In the genomic region with DNA sequence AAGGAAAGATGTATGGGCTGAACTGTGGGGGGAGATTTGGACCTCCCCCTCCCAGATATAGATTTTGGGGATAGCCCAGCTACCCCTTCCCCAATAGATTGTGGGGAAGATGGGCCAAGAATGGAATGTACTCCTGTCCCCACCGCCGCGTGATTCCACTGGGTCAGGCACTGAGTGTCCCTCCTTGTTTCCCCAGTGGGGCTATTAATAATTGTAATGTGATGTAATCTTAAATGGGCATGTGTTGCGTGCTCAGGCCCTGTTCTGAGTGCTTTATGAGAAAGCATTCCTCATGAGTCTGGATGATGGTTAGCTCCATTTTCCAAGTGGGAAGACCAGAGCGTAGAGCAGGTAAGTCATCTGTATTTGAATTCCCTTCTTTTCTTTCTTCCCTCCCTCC, we compare ENCODE assay signal across 6 cellular contexts. TPM values are rescaled to one million over a fixed set of nuclear protein-coding genes. Genes with fewer than 3 reads are reported as not detected.
DNase-seq lines count a peak whose midpoint lies in the region; TF ChIP-seq lines count a peak whose summit lies in the region.

No MANE protein-coding gene starts in this region.

- H3K27ac Mint-ChIP-seq in chondrocyte (ENCODE audit: unreplicated experiment) = peak overlapping the region; percentile 99

- no peaks in the 10 kb centered on the region for H3K9me3 ChIP-seq in osteoblast (ENCODE audit: low read depth, low read length)

- H3K4me3 ChIP-seq in HL-60 (replicated peaks; ENCODE audit: insufficient read depth, low read length) (peak overlapping the region; percentile 66), osteoblast (ENCODE audit: insufficient read depth, low read length) (peak overlapping the region; percentile 98)

- DNase-seq in HL-60 (ENCODE audit: low read depth in 1 of 2, low spot score in 1 of 2) (no peak), chondrocyte (ENCODE audit: low spot score) (no peak), osteoblast (ENCODE audit: insufficient read length, low spot score, missing footprints) (peak; percentile 91), NCI-H446 (lab: John Stamatoyannopoulos, UW) (no peak), NCI-H82 treated with DMSO at 0.1 percent for 48 hours (lab: John Stamatoyannopoulos, UW; ENCODE audit: unreplicated experiment) (no peak), amniotic stem cell (lab: John Stamatoyannopoulos, UW) (no peak)

- H3K27me3 ChIP-seq in HL-60 (ENCODE audit: insufficient read depth, poor library complexity, severe bottlenecking) (no peaks in the 10 kb centered on the region), osteoblast (ENCODE audit: insufficient read depth, low read length) (no peaks in the 10 kb centered on the region)

- peaks cover 36% of the 10 kb centered on the region for H4K20me1 ChIP-seq in osteoblast (ENCODE audit: insufficient read depth, low read length)

- H3K27me3 Mint-ChIP-seq in chondrocyte (ENCODE audit: low read depth) = no peaks in the 10 kb centered on the region

- H3K4me1 Mint-ChIP-seq in chondrocyte (ENCODE audit: low read depth) = peaks cover 25% of the 10 kb centered on the region

- TF ChIP-seq CTCF in HL-60 (IDR thresholded peaks at IDR 0.05; ENCODE audit: insufficient read depth, low read length) (no peak), chondrocyte (IDR thresholded peaks at IDR 0.05) (no peak), osteoblast (IDR thresholded peaks at IDR 0.05; ENCODE audit: extremely low read depth, low read depth, low read length) (no peak)

- H3K79me2 ChIP-seq in osteoblast (ENCODE audit: insufficient read depth, low read length) = peaks cover 58% of the 10 kb centered on the region

- peaks cover 31% of the 10 kb centered on the region for H3K36me3 ChIP-seq in osteoblast (ENCODE audit: insufficient read depth, low read length)

- H3K4me3 Mint-ChIP-seq in chondrocyte (ENCODE audit: unreplicated experiment) = peak overlapping the region; percentile 98

- H3K4me2 ChIP-seq in osteoblast (ENCODE audit: insufficient read depth, low read length) = peak overlapping the region; percentile 88

- H3K9me3 Mint-ChIP-seq in chondrocyte (ENCODE audit: low read depth) = no peaks in the 10 kb centered on the region

- no peak overlapping the region for H2AFZ ChIP-seq in osteoblast (ENCODE audit: low read length)

- H3K4me1 ChIP-seq in osteoblast (ENCODE audit: insufficient read depth, low read length) = peaks cover 15% of the 10 kb centered on the region

- H3K36me3 Mint-ChIP-seq in chondrocyte (ENCODE audit: low read depth) = peaks cover 10% of the 10 kb centered on the region

- H3K27ac ChIP-seq in HL-60 (replicated peaks) = peak overlapping the region; percentile 92
- H3K27ac ChIP-seq in osteoblast (ENCODE audit: low read depth, low read length) = peak overlapping the region; percentile 95

RNA-seq across cellular contexts. Expression of gene PSMD8, which starts 1.4 kb away (rescaled TPM):
- total RNA-seq in chondrocyte (181 to 197 TPM (median 197 TPM) in 3 replicates), osteoblast (285 and 299 TPM in 2 replicates)

RNA-seq across cellular contexts. Expression of gene GGN, which starts 12.1 kb away (rescaled TPM):
- 0.80 to 1.8 TPM (median 1.5 TPM) in 3 replicates for total RNA-seq in chondrocyte
- total RNA-seq in osteoblast = 0.29 and 0.36 TPM in 2 replicates

RNA-seq across cellular contexts. Expression of gene SPRED3, which starts 12.7 kb away (rescaled TPM):
- 3.2 to 4.6 TPM (median 4.6 TPM) in 3 replicates for total RNA-seq in chondrocyte
- 1.8 and 2.2 TPM in 2 replicates for total RNA-seq in osteoblast

RNA-seq across cellular contexts. Expression of gene FAM98C, which starts 27.1 kb away (rescaled TPM):
- 15.5 to 16.5 TPM (median 16.0 TPM) in 3 replicates for total RNA-seq in chondrocyte
- total RNA-seq in osteoblast = 12.1 and 14.1 TPM in 2 replicates

RNA-seq across cellular contexts. Expression of gene CATSPERG, which starts 40.1 kb away (rescaled TPM):
- total RNA-seq in chondrocyte (3.9 to 7.6 TPM (median 5.3 TPM) in 3 replicates), osteoblast (1.2 and 2.2 TPM in 2 replicates)
